8 cellular contexts compared by ENCODE assay signal in genomic region chr11:110091995-110092576, GRCh38. TPM values are rescaled to one million over a fixed set of nuclear protein-coding genes. Genes with fewer than 3 reads are reported as not detected.
DNase-seq lines count a peak whose midpoint lies in the region; ATAC-seq and TF ChIP-seq lines count a peak whose summit lies in the region.

No MANE protein-coding gene starts in this region.

- no peaks in the 10 kb centered on the region; the same call in 1 of the 2 replicates for H3K36me3 ChIP-seq in RWPE2 (ENCODE audit: low read depth)

- H3K27ac Mint-ChIP-seq in osteocyte (ENCODE audit: unreplicated experiment), result peak overlapping the region; percentile 93

- H3K4me1 ChIP-seq in RWPE2 (ENCODE audit: insufficient read depth, poor library complexity, severe bottlenecking), result peaks cover 41% of the 10 kb centered on the region

- peak overlapping the region; percentile 91 for H3K4me3 Mint-ChIP-seq in osteocyte (ENCODE audit: unreplicated experiment)

- DNase-seq in NCI-H510A treated with DMSO at 0.1 percent for 48 hours (lab: John Stamatoyannopoulos, UW) (peak; percentile 41), NCI-H510A (lab: John Stamatoyannopoulos, UW) (no peak), RWPE2 (ENCODE audit: low spot score) (no peak), epithelial cell of proximal tubule (ENCODE audit: low read depth) (no peak), osteocyte (ENCODE audit: extremely low spot score, unreplicated experiment) (no peak)
- no peak for DNase-seq in effector CD4-positive, alpha-beta T cell
- no peak for DNase-seq in effector CD8-positive, alpha-beta T cell (lab: John Stamatoyannopoulos, UW)

- H3K4me3 ChIP-seq in RWPE2 (ENCODE audit: severe bottlenecking) (peak overlapping the region; percentile 82), epithelial cell of proximal tubule (ENCODE audit: low read depth, low read length) (peak overlapping the region; percentile 78)

- H3K27ac ChIP-seq in RWPE2 (ENCODE audit: poor library complexity, severe bottlenecking), result peak overlapping the region; percentile 91

- ATAC-seq in RWPE2 (ENCODE audit: low read depth) (no peak), HG03439 (IDR thresholded peaks at IDR 0.05; ENCODE audit: unreplicated experiment) (no peak)

- no peaks in the 10 kb centered on the region for H3K9me3 Mint-ChIP-seq in osteocyte (ENCODE audit: unreplicated experiment)

- no peaks in the 10 kb centered on the region for H3K27me3 Mint-ChIP-seq in osteocyte (ENCODE audit: unreplicated experiment)

- peaks cover 33% of the 10 kb centered on the region for H3K4me1 Mint-ChIP-seq in osteocyte (ENCODE audit: unreplicated experiment)

- no peaks in the 10 kb centered on the region for H3K36me3 Mint-ChIP-seq in osteocyte (ENCODE audit: unreplicated experiment)

- no peaks in the 10 kb centered on the region for H3K9me3 ChIP-seq in RWPE2 (ENCODE audit: severe bottlenecking)

- TF ChIP-seq CTCF in RWPE2 (IDR thresholded peaks at IDR 0.05; ENCODE audit: poor library complexity, severe bottlenecking), result no peak
- no peak for TF ChIP-seq CTCF in epithelial cell of proximal tubule (conservative IDR thresholded peaks at IDR 0.05; ENCODE audit: low read depth, low read length)
- no peak for TF ChIP-seq CTCF in osteocyte (IDR thresholded peaks at IDR 0.05)

- H3K27me3 ChIP-seq in RWPE2 (ENCODE audit: insufficient read depth, poor library complexity, severe bottlenecking), result no peaks in the 10 kb centered on the region

RNA-seq across cellular contexts. Expression of gene ZC3H12C, which starts 1.1 kb away (rescaled TPM):
- total RNA-seq in epithelial cell of proximal tubule (5.0 and 5.8 TPM in 2 replicates), osteocyte (9.7 and 10.2 TPM in 2 replicates)
